Comparison of ENCODE assay signal across 20 cellular contexts in the genomic region with DNA sequence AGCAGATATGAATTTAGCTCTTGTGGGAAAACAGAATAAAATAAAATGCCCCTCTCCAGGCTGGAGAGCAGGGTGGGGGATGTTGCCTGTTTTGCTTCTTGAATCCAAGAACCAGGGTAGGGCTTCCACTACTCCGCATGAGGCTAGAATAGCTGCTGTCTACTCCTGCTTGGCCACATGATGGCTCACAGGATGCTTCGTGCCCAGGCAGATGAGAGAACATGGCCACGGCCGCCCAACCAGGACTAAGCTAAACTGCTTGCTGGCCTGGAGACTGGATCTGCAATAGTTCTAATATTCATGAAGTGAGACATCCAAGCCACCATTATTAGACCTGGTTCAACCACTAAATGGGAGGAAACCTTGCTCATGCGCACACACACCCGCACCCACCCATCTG.
DNase-seq lines count a peak whose midpoint lies in the region; ATAC-seq and TF ChIP-seq lines count a peak whose summit lies in the region.
"Had no signal": no experiment of that assay in that cellular context is flagged by ENCODE, and none has a peak within 500 bp of the region (broad histone marks: within the 10 kb centered on the region; RNA-seq: fewer than 3 reads in every experiment).

No MANE protein-coding gene starts in this region.

- intact Hi-C loops in left cardiac atrium (cut with DNase I) = loop anchor here in 1 of 2 donors (10.0 kb wide), 1 partner anchor 123 kb away; a partner anchor contains a TSS
- intact Hi-C loops in psoas muscle (cut with DNase I) = loop anchor here in 1 of 2 donors (10.0 kb wide), 1 partner anchor 183 kb away; no protein-coding TSS in a partner anchor

- peak; percentile 53; the same call in 1 of the 2 replicates for ATAC-seq in WTC11
- peak; percentile 68 to 80 for ATAC-seq in left cardiac atrium
- ATAC-seq in psoas muscle = peak; percentile 44 to 89 (median 71)
- ATAC-seq in HG03095 (IDR thresholded peaks at IDR 0.05; ENCODE audit: unreplicated experiment) = no peak
- no peak for ATAC-seq in HG03378 (IDR thresholded peaks at IDR 0.05; ENCODE audit: unreplicated experiment)
- ATAC-seq: gastroesophageal sphincter, left lung, Panc1 had no signal

- no peak overlapping the region for H3K4me3 Mint-ChIP-seq in WTC11
- H3K4me3 Mint-ChIP-seq: activated naive CD4-positive, alpha-beta T cell treated with anti-CD3 and anti-CD28 coated beads for 36 hours had no signal

- CTCF ChIA-PET in WTC11 (lab: Charles Lee) = interaction anchor here (0.8 to 1.6 kb wide), 2 partner anchors 34 to 183 kb away, joined by 3 to 7 read pairs; no protein-coding TSS in a partner anchor

- H3K4me1 Mint-ChIP-seq in WTC11 = peaks cover 11% of the 10 kb centered on the region

- H3K27ac Mint-ChIP-seq in WTC11 = no peak overlapping the region
- H3K27ac Mint-ChIP-seq: activated naive CD4-positive, alpha-beta T cell treated with anti-CD3 and anti-CD28 coated beads for 36 hours had no signal

- no peaks in the 10 kb centered on the region for H3K27me3 Mint-ChIP-seq in WTC11 (ENCODE audit: low read depth)

- H3K9me3 ChIP-seq in psoas muscle = no peaks in the 10 kb centered on the region
- H3K9me3 ChIP-seq: BLaER1, gastroesophageal sphincter, left lung had no signal

- POLR2A ChIA-PET in WTC11 (lab: Charles Lee) = interaction anchor here (0.5 kb wide), 1 partner anchor 187 kb away, joined by 3 read pairs; no protein-coding TSS in a partner anchor

- H3K36me3 ChIP-seq in H7 (replicated peaks; ENCODE audit: control insufficient read depth, insufficient read depth, low read length) (no peaks in the 10 kb centered on the region), psoas muscle (ENCODE audit: insufficient read depth in 1 of 2, low read depth in 1 of 2) (no peaks in the 10 kb centered on the region)
- H3K36me3 ChIP-seq: BLaER1, gastroesophageal sphincter, left lung had no signal

- peak; percentile 38 for DNase-seq in H7
- DNase-seq in WTC11 (ENCODE audit: low spot score) = no peak
- DNase-seq in left cardiac atrium = peak; percentile 36
- no peak for DNase-seq in psoas muscle
- no peak for DNase-seq in NCI-H146 (lab: John Stamatoyannopoulos, UW)
- DNase-seq: activated CD4-positive, alpha-beta T cell treated with anti-CD3 and anti-CD28 coated beads, Interleukin-2, amount 50 U/mL, for 4 hours; activated naive CD4-positive, alpha-beta T cell treated with anti-CD3 and anti-CD28 coated beads for 36 hours; activated T-cell treated with anti-CD3 and anti-CD28 coated beads, Interleukin-2, amount 50 U/mL, for 1 hour; cortex of kidney; GF-D8; KG1; left lung; NCI-H526 treated with DMSO at 0.1 percent for 48 hours; stimulated activated CD4-positive, alpha-beta T cell treated with anti-CD3 and anti-CD28 coated beads, Interleukin-4, amount 100 ng/mL, for 1 hour had no signal

- TF ChIP-seq CTCF in WTC11 (IDR thresholded peaks at IDR 0.05) (no peak), psoas muscle (IDR thresholded peaks at IDR 0.05) (peak; percentile 17)

- H3K9me3 Mint-ChIP-seq in WTC11 = no peaks in the 10 kb centered on the region
- H3K9me3 Mint-ChIP-seq: activated naive CD4-positive, alpha-beta T cell treated with anti-CD3 and anti-CD28 coated beads for 36 hours had no signal

- WGBS in psoas muscle, 3 donors = 71 to 83% (median 72%) methylated on average over 6 of the region's 6 CpGs

- no peak overlapping the region for H3K4me3 ChIP-seq in H7 (ENCODE audit: insufficient read depth, low read depth, low read length)
- no peak overlapping the region for H3K4me3 ChIP-seq in psoas muscle
- H3K4me3 ChIP-seq: BLaER1, gastroesophageal sphincter, left lung, skin epidermis had no signal

- no peak overlapping the region for H3K27ac ChIP-seq in psoas muscle
- H3K27ac ChIP-seq: BLaER1, gastroesophageal sphincter, left lung, skin epidermis had no signal

- H3K27me3 ChIP-seq in H7 (ENCODE audit: control insufficient read depth, insufficient read depth, low read length) = no peaks in the 10 kb centered on the region
- H3K27me3 ChIP-seq in psoas muscle (ENCODE audit: insufficient read depth in 3 of 3, low read length in 2 of 3) = no peaks in the 10 kb centered on the region
- H3K27me3 ChIP-seq: BLaER1, gastroesophageal sphincter, left lung had no signal

- no peaks in the 10 kb centered on the region for H3K36me3 Mint-ChIP-seq in WTC11

- H3K4me1 ChIP-seq in psoas muscle = peaks cover 7% of the 10 kb centered on the region
- H3K4me1 ChIP-seq: left lung had no signal

TF ChIP-seq in WTC11, 78 proteins besides CTCF, POLR2A, EP300 and RAD21:
- TF ChIP-seq ETV6 (CRISPR knock-in tag; IDR thresholded peaks at IDR 0.05) (no peak), TEAD4 (CRISPR knock-in tag; IDR thresholded peaks at IDR 0.05) (no peak), ZNF317 (CRISPR knock-in tag; IDR thresholded peaks at IDR 0.05; ENCODE audit: borderline replicate concordance, low read depth) (no peak), PRRX2 (CRISPR knock-in tag; IDR thresholded peaks at IDR 0.05) (no peak), GRHL2 (CRISPR knock-in tag; IDR thresholded peaks at IDR 0.05; ENCODE audit: insufficient replicate concordance, severe bottlenecking) (no peak), ZNF219 (CRISPR knock-in tag; IDR thresholded peaks at IDR 0.05; ENCODE audit: borderline replicate concordance) (no peak), IRF2 (CRISPR knock-in tag; IDR thresholded peaks at IDR 0.05; ENCODE audit: borderline replicate concordance, low read depth) (no peak), ZNF423 (CRISPR knock-in tag; IDR thresholded peaks at IDR 0.05) (no peak), NR3C1 (CRISPR knock-in tag; conservative IDR thresholded peaks at IDR 0.05; ENCODE audit: low read depth) (no peak), ZBTB21 (CRISPR knock-in tag; IDR thresholded peaks at IDR 0.05; ENCODE audit: borderline replicate concordance) (no peak)
- TF ChIP-seq, protein P1, sequence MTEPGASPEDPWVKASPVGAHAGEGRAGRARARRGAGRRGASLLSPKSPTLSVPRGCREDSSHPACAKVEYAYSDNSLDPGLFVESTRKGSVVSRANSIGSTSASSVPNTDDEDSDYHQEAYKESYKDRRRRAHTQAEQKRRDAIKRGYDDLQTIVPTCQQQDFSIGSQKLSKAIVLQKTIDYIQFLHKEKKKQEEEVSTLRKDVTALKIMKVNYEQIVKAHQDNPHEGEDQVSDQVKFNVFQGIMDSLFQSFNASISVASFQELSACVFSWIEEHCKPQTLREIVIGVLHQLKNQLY (CRISPR knock-in tag; IDR thresholded peaks at IDR 0.05) = no peak
- TF ChIP-seq, protein P2, sequence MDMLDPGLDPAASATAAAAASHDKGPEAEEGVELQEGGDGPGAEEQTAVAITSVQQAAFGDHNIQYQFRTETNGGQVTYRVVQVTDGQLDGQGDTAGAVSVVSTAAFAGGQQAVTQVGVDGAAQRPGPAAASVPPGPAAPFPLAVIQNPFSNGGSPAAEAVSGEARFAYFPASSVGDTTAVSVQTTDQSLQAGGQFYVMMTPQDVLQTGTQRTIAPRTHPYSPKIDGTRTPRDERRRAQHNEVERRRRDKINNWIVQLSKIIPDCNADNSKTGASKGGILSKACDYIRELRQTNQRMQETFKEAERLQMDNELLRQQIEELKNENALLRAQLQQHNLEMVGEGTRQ (CRISPR knock-in tag; IDR thresholded peaks at IDR 0.05) = no peak
- TF ChIP-seq, protein P3, sequence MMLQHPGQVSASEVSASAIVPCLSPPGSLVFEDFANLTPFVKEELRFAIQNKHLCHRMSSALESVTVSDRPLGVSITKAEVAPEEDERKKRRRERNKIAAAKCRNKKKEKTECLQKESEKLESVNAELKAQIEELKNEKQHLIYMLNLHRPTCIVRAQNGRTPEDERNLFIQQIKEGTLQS (CRISPR knock-in tag; conservative IDR thresholded peaks at IDR 0.05) = no peak
- TF ChIP-seq, protein P4, sequence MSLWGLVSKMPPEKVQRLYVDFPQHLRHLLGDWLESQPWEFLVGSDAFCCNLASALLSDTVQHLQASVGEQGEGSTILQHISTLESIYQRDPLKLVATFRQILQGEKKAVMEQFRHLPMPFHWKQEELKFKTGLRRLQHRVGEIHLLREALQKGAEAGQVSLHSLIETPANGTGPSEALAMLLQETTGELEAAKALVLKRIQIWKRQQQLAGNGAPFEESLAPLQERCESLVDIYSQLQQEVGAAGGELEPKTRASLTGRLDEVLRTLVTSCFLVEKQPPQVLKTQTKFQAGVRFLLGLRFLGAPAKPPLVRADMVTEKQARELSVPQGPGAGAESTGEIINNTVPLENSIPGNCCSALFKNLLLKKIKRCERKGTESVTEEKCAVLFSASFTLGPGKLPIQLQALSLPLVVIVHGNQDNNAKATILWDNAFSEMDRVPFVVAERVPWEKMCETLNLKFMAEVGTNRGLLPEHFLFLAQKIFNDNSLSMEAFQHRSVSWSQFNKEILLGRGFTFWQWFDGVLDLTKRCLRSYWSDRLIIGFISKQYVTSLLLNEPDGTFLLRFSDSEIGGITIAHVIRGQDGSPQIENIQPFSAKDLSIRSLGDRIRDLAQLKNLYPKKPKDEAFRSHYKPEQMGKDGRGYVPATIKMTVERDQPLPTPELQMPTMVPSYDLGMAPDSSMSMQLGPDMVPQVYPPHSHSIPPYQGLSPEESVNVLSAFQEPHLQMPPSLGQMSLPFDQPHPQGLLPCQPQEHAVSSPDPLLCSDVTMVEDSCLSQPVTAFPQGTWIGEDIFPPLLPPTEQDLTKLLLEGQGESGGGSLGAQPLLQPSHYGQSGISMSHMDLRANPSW (CRISPR knock-in tag; conservative IDR thresholded peaks at IDR 0.05; ENCODE audit: low read depth) = no peak

Comparison
In these comparisons a context has a peak if more than half of its experiments do, and no peak if none do; other contexts are left out.
1. DNase-seq: peak in H7 (single experiment) and left cardiac atrium (single experiment); none in WTC11 (single experiment), psoas muscle (0 of 2) and NCI-H146 (single experiment).
2. ATAC-seq: peak in WTC11 (single experiment), left cardiac atrium (2 of 2) and psoas muscle (4 of 4); none in HG03095 (single experiment) and HG03378 (single experiment).